ENCODE assay signal across 27 cellular contexts in genomic region chr15:67907175-67907723, GRCh38.
DNase-seq lines count a peak whose midpoint lies in the region; ATAC-seq and TF ChIP-seq lines count a peak whose summit lies in the region.
"Had no signal": no experiment of that assay in that cellular context is flagged by ENCODE, and none has a peak within 500 bp of the region (broad histone marks: within the 10 kb centered on the region; RNA-seq: fewer than 3 reads in every experiment).

No MANE protein-coding gene starts in this region.

- no peaks in the 10 kb centered on the region for H3K27me3 ChIP-seq in endodermal cell (ENCODE audit: control insufficient read depth, insufficient read depth, low read length, poor library complexity, severe bottlenecking)
- H3K27me3 ChIP-seq in right cardiac atrium (ENCODE audit: control insufficient read depth, insufficient read depth): no peaks in the 10 kb centered on the region
- H3K27me3 ChIP-seq: Peyer's patch, SJCRH30 had no signal

- H3K36me3 Mint-ChIP-seq in endodermal cell (ENCODE audit: low read depth): peaks cover 6% of the 10 kb centered on the region
- H3K36me3 Mint-ChIP-seq: IgD-negative memory B cell had no signal

- no peaks in the 10 kb centered on the region for H3K36me3 ChIP-seq in endodermal cell (ENCODE audit: control insufficient read depth, insufficient read depth, low read length)
- H3K36me3 ChIP-seq: Peyer's patch, SJCRH30 had no signal

- ATAC-seq in right cardiac atrium: peak; percentile 48
- no peak for ATAC-seq in GM18520 (IDR thresholded peaks at IDR 0.05; ENCODE audit: unreplicated experiment)
- no peak for ATAC-seq in HG02678 (IDR thresholded peaks at IDR 0.05; ENCODE audit: unreplicated experiment)
- ATAC-seq: GM12878, SK-N-SH treated with all-trans-retinoic acid at 6 μM for 48 hours had no signal

- H3K27ac Mint-ChIP-seq in endodermal cell: no peak overlapping the region
- H3K27ac Mint-ChIP-seq: CD4-positive, alpha-beta memory T cell; IgD-negative memory B cell had no signal

- H3K27me3 Mint-ChIP-seq in endodermal cell (ENCODE audit: insufficient read depth): no peaks in the 10 kb centered on the region

- H3K4me3 ChIP-seq in endodermal cell (ENCODE audit: low read length) (no peak overlapping the region), right cardiac atrium (ENCODE audit: low read length) (no peak overlapping the region)
- H3K4me3 ChIP-seq: GM12878, Peyer's patch, SJCRH30 had no signal

- H3K4me1 Mint-ChIP-seq in endodermal cell: no peaks in the 10 kb centered on the region
- H3K4me1 Mint-ChIP-seq: CD4-positive, alpha-beta memory T cell had no signal

- H3K27ac ChIP-seq in endodermal cell (ENCODE audit: low read depth, low read length) (no peak overlapping the region), right cardiac atrium (ENCODE audit: low read length) (no peak overlapping the region)
- H3K27ac ChIP-seq: HL-60, KMS-11, Peyer's patch, SJCRH30 had no signal

- WGBS in endodermal cell (ENCODE audit: insufficient coverage in 1 of 2, insufficient read length in 1 of 2), 2 experiments: 92 to 100% methylated on average over 1 to 2 of the region's 2 CpGs
- WGBS in right cardiac atrium: 81% methylated on average over 2 of the region's 2 CpGs

- no peak overlapping the region for H3K9ac ChIP-seq in endodermal cell (ENCODE audit: extremely low read depth, low read length, poor library complexity, severe bottlenecking)
- H3K9ac ChIP-seq: KMS-11 had no signal

- H3K9me3 ChIP-seq in endodermal cell (ENCODE audit: control insufficient read depth, low read length): peaks cover 44% of the 10 kb centered on the region
- peaks cover 4% of the 10 kb centered on the region for H3K9me3 ChIP-seq in right cardiac atrium (ENCODE audit: control insufficient read depth, low read length)

- no peak for TF ChIP-seq CTCF in endodermal cell (conservative IDR thresholded peaks at IDR 0.05)

- peaks cover 54% of the 10 kb centered on the region for H3K9me3 Mint-ChIP-seq in endodermal cell

- DNase-seq in NCI-H526 treated with DMSO at 0.1 percent for 48 hours (lab: John Stamatoyannopoulos, UW) (peak; percentile 91), endodermal cell (peak; percentile 4), right cardiac atrium (no peak), posterior cingulate gyrus (peak in 8 of 10 donors; percentile 18 to 91 (median 52)), NCI-H345 treated with DMSO at 0.1 percent for 48 hours (lab: John Stamatoyannopoulos, UW; ENCODE audit: unreplicated experiment) (no peak), germinal center (ENCODE audit: low spot score) (no peak)
- DNase-seq: C1 segment of cervical spinal cord; CD4-positive, alpha-beta memory T cell; COR-L47; DMS 273 treated with DMSO at 0.1 percent for 48 hours; DMS79; EL; GDM1; GOT3; NCI-H1092; NCI-H1417 treated with DMSO at 0.1 percent for 48 hours; NCI-H187 treated with DMSO at 0.1 percent for 48 hours; NCI-H446; Peyer's patch; SJCRH30 had no signal

- H3K4me3 Mint-ChIP-seq in endodermal cell: no peak overlapping the region
- H3K4me3 Mint-ChIP-seq: CD4-positive, alpha-beta memory T cell; IgD-negative memory B cell had no signal

- H3K4me1 ChIP-seq in endodermal cell (ENCODE audit: control insufficient read depth, insufficient read depth, low read length) (no peaks in the 10 kb centered on the region), right cardiac atrium (ENCODE audit: control insufficient read depth, insufficient read depth, low read length) (peaks cover 2% of the 10 kb centered on the region)
- H3K4me1 ChIP-seq: Peyer's patch, SJCRH30 had no signal

- intact Hi-C loops in right cardiac atrium (cut with DNase I): no loop called here
- intact Hi-C loops in posterior cingulate gyrus (cut with DNase I): no loop called here

Comparison
In these comparisons a context has a peak if more than half of its experiments do, and no peak if none do; other contexts are left out.
1. DNase-seq: peak in NCI-H526 treated with DMSO at 0.1 percent for 48 hours (single experiment), endodermal cell (single experiment) and posterior cingulate gyrus (8 of 10); none in right cardiac atrium (0 of 3), NCI-H345 treated with DMSO at 0.1 percent for 48 hours (single experiment) and germinal center (single experiment).
2. ATAC-seq: peak in right cardiac atrium (2 of 2); none in GM18520 (single experiment) and HG02678 (single experiment).